In genomic region chr20:34012735-34013134, GRCh38 we compare ENCODE assay signal across 2 cellular contexts.
TF ChIP-seq lines count a peak whose summit lies in the region.

No MANE protein-coding gene starts in this region.

TF ChIP-seq in IMR-90, 13 proteins besides CTCF, POLR2A, EP300 and RAD21:
- no peak for TF ChIP-seq ELK1 (IDR thresholded peaks at IDR 0.05; ENCODE audit: borderline replicate concordance, low read depth, low read length)
- TF ChIP-seq SMC3 (IDR thresholded peaks at IDR 0.05; ENCODE audit: low read depth, low read length): no peak
- no peak for TF ChIP-seq MAFK (IDR thresholded peaks at IDR 0.05; ENCODE audit: low read depth, low read length)

TF ChIP-seq in H1, 55 proteins besides CTCF, POLR2A, EP300 and RAD21:
- TF ChIP-seq RNF2 (IDR thresholded peaks at IDR 0.05; ENCODE audit: borderline replicate concordance, low read depth, low read length, missing control alignments, poor library complexity, severe bottlenecking): no peak
- no peak for TF ChIP-seq SRF (IDR thresholded peaks at IDR 0.05; ENCODE audit: low read depth, low read length)
- no peak for TF ChIP-seq USF2 (IDR thresholded peaks at IDR 0.05; ENCODE audit: low read length)
- no peak for TF ChIP-seq SP4 (IDR thresholded peaks at IDR 0.05; ENCODE audit: low read length)
- TF ChIP-seq CHD2 (IDR thresholded peaks at IDR 0.05; ENCODE audit: low read length): no peak
- no peak for TF ChIP-seq SIX5 (IDR thresholded peaks at IDR 0.05; ENCODE audit: low read depth, low read length)
- no peak for TF ChIP-seq KDM5A (IDR thresholded peaks at IDR 0.05; ENCODE audit: low read length)
- TF ChIP-seq TAF1 (IDR thresholded peaks at IDR 0.05; ENCODE audit: low read depth, low read length): no peak
- TF ChIP-seq POU5F1 (IDR thresholded peaks at IDR 0.05; ENCODE audit: low read depth, low read length): no peak
- TF ChIP-seq TAF7 (optimal IDR thresholded peaks at IDR 0.05; ENCODE audit: borderline replicate concordance, low read depth, low read length): no peak
- TF ChIP-seq MAFK (IDR thresholded peaks at IDR 0.05; ENCODE audit: low read depth, low read length): no peak
- TF ChIP-seq BRCA1 (IDR thresholded peaks at IDR 0.05; ENCODE audit: low read depth, low read length): no peak
- no peak for TF ChIP-seq SUZ12 (IDR thresholded peaks at IDR 0.05; ENCODE audit: low read length)
- TF ChIP-seq SIRT6 (IDR thresholded peaks at IDR 0.05; ENCODE audit: low read length): no peak
- TF ChIP-seq ZNF274 (IDR thresholded peaks at IDR 0.05; ENCODE audit: borderline replicate concordance, extremely low read depth, low read length): no peak
- no peak for TF ChIP-seq CEBPB (IDR thresholded peaks at IDR 0.05; ENCODE audit: low read depth, low read length)
